In the genomic region with DNA sequence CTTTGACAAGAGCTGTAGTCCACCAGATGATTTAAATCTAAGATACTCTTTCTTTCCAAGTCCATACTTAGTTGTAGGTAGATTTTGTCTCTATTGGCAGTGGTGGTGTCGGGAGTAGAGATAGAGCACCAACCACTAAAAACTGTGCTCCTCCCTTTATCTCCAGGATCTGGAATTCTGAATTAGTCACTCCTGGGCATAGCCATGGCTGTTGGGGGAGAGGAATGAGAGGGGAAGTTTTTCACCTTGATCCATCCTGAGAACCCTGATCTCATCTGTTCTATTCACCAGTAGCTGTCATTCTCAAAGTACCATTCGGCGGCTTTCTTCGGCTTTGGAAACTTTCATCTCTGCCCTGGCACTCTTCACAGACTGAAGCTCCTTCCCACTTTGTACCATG, we compare ENCODE assay signal across 23 cellular contexts. TPM values are rescaled to one million over a fixed set of nuclear protein-coding genes. Genes with fewer than 3 reads are reported as not detected.
DNase-seq lines count a peak whose midpoint lies in the region.
"Had no signal": no experiment of that assay in that cellular context is flagged by ENCODE, and none has a peak within 500 bp of the region (broad histone marks: within the 10 kb centered on the region; RNA-seq: fewer than 3 reads in every experiment).

No MANE protein-coding gene starts in this region.

- DNase-seq in ACHN (peak; percentile 44), ELR (ENCODE audit: low read depth) (peak; percentile 53), NCI-H226 (peak; percentile 44), kidney glomerular epithelial cell (lab: John Stamatoyannopoulos, UW) (peak; percentile 10), mesenteric fat pad (ENCODE audit: low spot score) (no peak), NCI-H2107 treated with DMSO at 0.1 percent for 48 hours (lab: John Stamatoyannopoulos, UW; ENCODE audit: unreplicated experiment) (no peak), COR-L47 (lab: John Stamatoyannopoulos, UW) (no peak)
- no peak for DNase-seq in stimulated activated CD4-positive, alpha-beta T cell treated with anti-CD3 and anti-CD28 coated beads, Interleukin-12 subunit alpha, Interleukin-12 subunit beta, amount 100 ng/mL, for 4 hours
- DNase-seq: BE2C; Caco-2; CD4-positive, CD25-positive, alpha-beta regulatory T cell; DMS153; GF-D8; KBM-7; NCI-H1092; NCI-H1436; NCI-H187 treated with DMSO at 0.1 percent for 48 hours; NCI-H2107; NCI-H510A; NCI-H774; NK-92 treated with Interleukin-12 subunit alpha and Interleukin-12 subunit beta, amount 100 ng/mL, for 24 hours; SJCRH30 had no signal

- in situ Hi-C loops in ACHN (cut with HindIII; ENCODE audit: low pct_ligation_motif_present, low pct_unique_long_range_greater_than_20kb, low sequenced_read_pairs), result no loop called here

RNA-seq across cellular contexts. Expression of a gene that starts 35.6 kb away (rescaled TPM):
- not detected for total RNA-seq in mesenteric fat pad
- total RNA-seq: Caco-2; CD4-positive, CD25-positive, alpha-beta regulatory T cell; HT-29 had no signal

Comparison
In these comparisons a context has a peak if more than half of its experiments do, and no peak if none do; other contexts are left out.
1. DNase-seq: peak in ACHN (single experiment), ELR (single experiment), NCI-H226 (single experiment) and kidney glomerular epithelial cell (single experiment); none in mesenteric fat pad (single experiment), stimulated activated CD4-positive, alpha-beta T cell treated with anti-CD3 and anti-CD28 coated beads, Interleukin-12 subunit alpha, Interleukin-12 subunit beta, amount 100 ng/mL, for 4 hours (single experiment), NCI-H2107 treated with DMSO at 0.1 percent for 48 hours (single experiment) and COR-L47 (single experiment).